1 cellular context compared by ENCODE assay signal in the genomic region with DNA sequence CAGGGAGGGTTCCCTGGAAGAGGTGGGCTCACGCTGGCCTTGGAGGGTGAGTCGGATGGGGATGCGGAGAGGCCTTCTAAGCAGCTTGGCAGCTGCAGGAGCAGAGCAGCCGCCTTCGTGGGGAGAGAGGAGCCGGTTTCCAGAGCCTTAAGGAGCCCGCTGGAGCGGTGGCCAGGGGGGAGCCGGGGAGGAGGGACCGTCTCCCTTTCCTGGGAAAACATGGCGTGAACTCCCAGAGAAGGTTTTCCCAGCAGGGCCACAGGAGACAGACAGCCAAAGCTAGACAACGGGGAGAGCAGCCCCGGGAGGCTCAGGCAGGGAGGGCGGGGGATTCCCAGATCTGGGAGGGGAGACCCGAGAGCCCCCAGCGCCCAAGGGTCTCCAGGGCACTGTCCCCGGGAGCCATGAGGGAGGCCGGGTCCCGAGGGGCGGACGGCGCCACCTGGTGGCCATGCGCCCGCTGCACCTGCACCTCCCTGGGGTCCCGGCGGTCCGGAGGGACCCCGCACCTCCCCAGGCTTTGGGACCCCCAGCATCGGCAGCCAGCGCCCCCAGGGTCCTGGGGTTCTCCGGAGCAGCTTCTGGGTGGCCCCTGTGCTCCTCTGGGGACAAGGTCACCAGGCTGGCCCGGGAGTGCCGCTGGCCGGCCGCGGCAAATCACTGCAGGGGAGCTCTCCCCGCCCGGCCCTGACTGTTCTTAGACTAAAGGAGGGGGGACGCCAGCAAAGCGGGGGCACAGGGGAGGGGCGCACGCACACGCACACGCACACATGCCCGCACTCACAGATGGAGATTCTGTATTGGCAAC.
TF ChIP-seq lines count a peak whose summit lies in the region.

No MANE protein-coding gene starts in this region.

TF ChIP-seq in HEK293, 187 proteins besides CTCF, POLR2A, EP300 and RAD21 (continued from another document and continues in another):
- TF ChIP-seq, protein P1, sequence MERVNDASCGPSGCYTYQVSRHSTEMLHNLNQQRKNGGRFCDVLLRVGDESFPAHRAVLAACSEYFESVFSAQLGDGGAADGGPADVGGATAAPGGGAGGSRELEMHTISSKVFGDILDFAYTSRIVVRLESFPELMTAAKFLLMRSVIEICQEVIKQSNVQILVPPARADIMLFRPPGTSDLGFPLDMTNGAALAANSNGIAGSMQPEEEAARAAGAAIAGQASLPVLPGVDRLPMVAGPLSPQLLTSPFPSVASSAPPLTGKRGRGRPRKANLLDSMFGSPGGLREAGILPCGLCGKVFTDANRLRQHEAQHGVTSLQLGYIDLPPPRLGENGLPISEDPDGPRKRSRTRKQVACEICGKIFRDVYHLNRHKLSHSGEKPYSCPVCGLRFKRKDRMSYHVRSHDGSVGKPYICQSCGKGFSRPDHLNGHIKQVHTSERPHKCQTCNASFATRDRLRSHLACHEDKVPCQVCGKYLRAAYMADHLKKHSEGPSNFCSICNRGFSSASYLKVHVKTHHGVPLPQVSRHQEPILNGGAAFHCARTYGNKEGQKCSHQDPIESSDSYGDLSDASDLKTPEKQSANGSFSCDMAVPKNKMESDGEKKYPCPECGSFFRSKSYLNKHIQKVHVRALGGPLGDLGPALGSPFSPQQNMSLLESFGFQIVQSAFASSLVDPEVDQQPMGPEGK (tag by site-specific recombination; IDR thresholded peaks at IDR 0.05), result peak; percentile 79
- TF ChIP-seq ZSCAN4 (tag by site-specific recombination; IDR thresholded peaks at IDR 0.05), result no peak
- no peak for TF ChIP-seq ZFHX2 (tag by site-specific recombination; conservative IDR thresholded peaks at IDR 0.05)
- TF ChIP-seq HOXA7 (CRISPR knock-in tag; IDR thresholded peaks at IDR 0.05; ENCODE audit: borderline replicate concordance), result no peak
- no peak for TF ChIP-seq ZSCAN16 (tag by site-specific recombination; IDR thresholded peaks at IDR 0.05)
- no peak for TF ChIP-seq ZNF138 (tag by site-specific recombination; IDR thresholded peaks at IDR 0.05; ENCODE audit: borderline replicate concordance)
- no peak for TF ChIP-seq SALL2 (tag by site-specific recombination; IDR thresholded peaks at IDR 0.05; ENCODE audit: borderline replicate concordance)
- TF ChIP-seq SCRT2 (tag by site-specific recombination; IDR thresholded peaks at IDR 0.05), result no peak
- TF ChIP-seq ZNF610 (tag by site-specific recombination; IDR thresholded peaks at IDR 0.05; ENCODE audit: borderline replicate concordance), result no peak
- TF ChIP-seq ZFP69B (tag by site-specific recombination; IDR thresholded peaks at IDR 0.05), result no peak
- TF ChIP-seq WT1 (tag by site-specific recombination; IDR thresholded peaks at IDR 0.05), result no peak
- TF ChIP-seq ZNF155 (tag by site-specific recombination; IDR thresholded peaks at IDR 0.05), result no peak
- no peak for TF ChIP-seq ZNF548 (tag by site-specific recombination; IDR thresholded peaks at IDR 0.05)
- 0 out of 2 replicates have a peak, but pooled peaks have one; percentile 17 for TF ChIP-seq SP3 (tag by site-specific recombination; IDR thresholded peaks at IDR 0.05)
- no peak for TF ChIP-seq ZNF791 (tag by site-specific recombination; IDR thresholded peaks at IDR 0.05)
- TF ChIP-seq ZNF2 (tag by site-specific recombination; IDR thresholded peaks at IDR 0.05), result no peak
- no peak for TF ChIP-seq ZNF518A (tag by site-specific recombination; conservative IDR thresholded peaks at IDR 0.05; ENCODE audit: low read depth)
- TF ChIP-seq ZBTB7A (tag by site-specific recombination; IDR thresholded peaks at IDR 0.05; ENCODE audit: low read depth), result no peak
- TF ChIP-seq, protein P2, sequence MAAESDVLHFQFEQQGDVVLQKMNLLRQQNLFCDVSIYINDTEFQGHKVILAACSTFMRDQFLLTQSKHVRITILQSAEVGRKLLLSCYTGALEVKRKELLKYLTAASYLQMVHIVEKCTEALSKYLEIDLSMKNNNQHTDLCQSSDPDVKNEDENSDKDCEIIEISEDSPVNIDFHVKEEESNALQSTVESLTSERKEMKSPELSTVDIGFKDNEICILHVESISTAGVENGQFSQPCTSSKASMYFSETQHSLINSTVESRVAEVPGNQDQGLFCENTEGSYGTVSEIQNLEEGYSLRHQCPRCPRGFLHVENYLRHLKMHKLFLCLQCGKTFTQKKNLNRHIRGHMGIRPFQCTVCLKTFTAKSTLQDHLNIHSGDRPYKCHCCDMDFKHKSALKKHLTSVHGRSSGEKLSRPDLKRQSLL (tag by site-specific recombination; IDR thresholded peaks at IDR 0.05), result peak; percentile 59; the same call in 1 of the 2 replicates
- no peak for TF ChIP-seq MEIS1 (CRISPR knock-in tag; IDR thresholded peaks at IDR 0.05; ENCODE audit: borderline replicate concordance)
- TF ChIP-seq ZNF423 (tag by site-specific recombination; IDR thresholded peaks at IDR 0.05), result peak; percentile 95
- TF ChIP-seq ZNF132 (tag by site-specific recombination; IDR thresholded peaks at IDR 0.05; ENCODE audit: borderline replicate concordance), result no peak
- TF ChIP-seq ZNF776 (tag by site-specific recombination; IDR thresholded peaks at IDR 0.05; ENCODE audit: borderline replicate concordance), result no peak
- peak; percentile 91 for TF ChIP-seq GLIS1 (tag by site-specific recombination; IDR thresholded peaks at IDR 0.05)
- TF ChIP-seq OSR2 (tag by site-specific recombination; IDR thresholded peaks at IDR 0.05), result no peak
- no peak for TF ChIP-seq ZNF670 (tag by site-specific recombination; IDR thresholded peaks at IDR 0.05; ENCODE audit: low read depth)
- TF ChIP-seq, protein P3, sequence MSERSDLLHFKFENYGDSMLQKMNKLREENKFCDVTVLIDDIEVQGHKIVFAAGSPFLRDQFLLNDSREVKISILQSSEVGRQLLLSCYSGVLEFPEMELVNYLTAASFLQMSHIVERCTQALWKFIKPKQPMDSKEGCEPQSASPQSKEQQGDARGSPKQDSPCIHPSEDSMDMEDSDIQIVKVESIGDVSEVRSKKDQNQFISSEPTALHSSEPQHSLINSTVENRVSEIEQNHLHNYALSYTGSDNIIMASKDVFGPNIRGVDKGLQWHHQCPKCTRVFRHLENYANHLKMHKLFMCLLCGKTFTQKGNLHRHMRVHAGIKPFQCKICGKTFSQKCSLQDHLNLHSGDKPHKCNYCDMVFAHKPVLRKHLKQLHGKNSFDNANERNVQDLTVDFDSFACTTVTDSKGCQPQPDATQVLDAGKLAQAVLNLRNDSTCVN (tag by site-specific recombination; optimal IDR thresholded peaks at IDR 0.05), result peak; percentile 48
- TF ChIP-seq ZNF324 (tag by site-specific recombination; IDR thresholded peaks at IDR 0.05), result no peak
- TF ChIP-seq ZSCAN30 (tag by site-specific recombination; IDR thresholded peaks at IDR 0.05), result peak; percentile 21; the same call in 1 of the 2 replicates
- TF ChIP-seq ZSCAN18 (tag by site-specific recombination; IDR thresholded peaks at IDR 0.05), result no peak
- no peak for TF ChIP-seq ZNF140 (tag by site-specific recombination; IDR thresholded peaks at IDR 0.05)
- TF ChIP-seq ZBTB11 (tag by site-specific recombination; conservative IDR thresholded peaks at IDR 0.05; ENCODE audit: low read depth), result no peak
- no peak for TF ChIP-seq KLF7 (tag by site-specific recombination; IDR thresholded peaks at IDR 0.05; ENCODE audit: borderline replicate concordance)
- no peak for TF ChIP-seq GLI4 (tag by site-specific recombination; IDR thresholded peaks at IDR 0.05)
- no peak for TF ChIP-seq ZFP37 (tag by site-specific recombination; IDR thresholded peaks at IDR 0.05)
- TF ChIP-seq GLI2 (tag by site-specific recombination; IDR thresholded peaks at IDR 0.05; ENCODE audit: borderline replicate concordance, low read depth), result no peak
- TF ChIP-seq ZNF785 (tag by site-specific recombination; IDR thresholded peaks at IDR 0.05), result no peak
- no peak for TF ChIP-seq ZNF768 (tag by site-specific recombination; IDR thresholded peaks at IDR 0.05)
- TF ChIP-seq ZNF501 (tag by site-specific recombination; IDR thresholded peaks at IDR 0.05), result no peak
- TF ChIP-seq ZNF558 (tag by site-specific recombination; IDR thresholded peaks at IDR 0.05), result no peak
- TF ChIP-seq ZEB2 (tag by site-specific recombination; IDR thresholded peaks at IDR 0.05), result 0 out of 2 replicates have a peak, but pooled peaks have one; percentile 53
- TF ChIP-seq KLF1 (tag by site-specific recombination; IDR thresholded peaks at IDR 0.05), result no peak
- no peak for TF ChIP-seq ZNF23 (tag by site-specific recombination; IDR thresholded peaks at IDR 0.05; ENCODE audit: borderline replicate concordance)
